Comparison of ENCODE assay signal across 35 cellular contexts in the genomic region with DNA sequence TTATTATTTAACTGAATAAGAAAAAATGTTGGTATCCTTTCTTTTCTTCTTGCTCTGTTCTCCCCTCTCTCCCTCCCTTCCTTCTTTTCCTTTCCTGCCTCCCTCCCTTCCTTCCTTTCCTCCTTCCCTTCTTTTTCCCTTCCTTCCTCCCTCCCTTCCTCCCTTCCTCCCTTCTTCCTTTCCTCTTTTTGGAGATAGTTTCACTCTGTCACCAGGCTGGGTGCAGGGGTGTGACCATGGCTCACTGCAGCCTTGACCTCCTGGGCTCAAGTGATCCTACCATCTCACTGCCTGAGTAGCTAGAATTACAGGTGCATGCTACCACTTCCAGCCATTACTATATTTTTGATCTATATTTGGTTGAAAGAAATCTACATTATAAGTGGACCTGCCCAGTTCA. TPM values are rescaled to one million over a fixed set of nuclear protein-coding genes. Genes with fewer than 3 reads are reported as not detected.
"Had no signal": no experiment of that assay in that cellular context is flagged by ENCODE, and none has a peak within 500 bp of the region (broad histone marks: within the 10 kb centered on the region; RNA-seq: fewer than 3 reads in every experiment).

No MANE protein-coding gene starts in this region.

- H3K9me3 Mint-ChIP-seq: neural crest cell had no signal

- H2AFZ ChIP-seq: parathyroid adenoma had no signal

- H3K4me3 ChIP-seq: ovary, psoas muscle, stomach, thoracic aorta, thyroid gland, tibial nerve, upper lobe of left lung, vagina had no signal

- H3K27ac Mint-ChIP-seq: natural killer cell treated with Interleukin-12 subunit alpha and Interleukin-12 subunit beta and Interleukin-15 and Interleukin-18, amount 100 ng/mL, for 72 hours; nephron progenitor cell; progenitor cell of endocrine pancreas; stimulated activated effector memory CD8-positive, alpha-beta T cell treated with anti-CD3 and anti-CD28 coated beads, Interleukin-12 subunit alpha, Interleukin-12 subunit beta, amount 100 ng/mL, for 72 hours; stimulated activated naive B cell treated with anti-CD40 and anti-IgM and Interleukin-4, amounts not matched to agents 10 μg/mL and 1 μg/mL and 100 μg/mL, for 72 hours; stimulated activated naive CD8-positive, alpha-beta T cell treated with anti-CD3 and anti-CD28 coated beads, Interleukin-15, Interleukin-2, amounts not matched to agents 100 ng/mL and 50 ng/mL, for 24 hours had no signal

- H3K27me3 Mint-ChIP-seq: stimulated activated naive CD8-positive, alpha-beta T cell treated with anti-CD3 and anti-CD28 coated beads, Interleukin-15, Interleukin-2, amounts not matched to agents 100 ng/mL and 50 ng/mL, for 24 hours had no signal

- H3K36me3 Mint-ChIP-seq: naive thymus-derived CD8-positive, alpha-beta T cell; stimulated activated effector memory CD8-positive, alpha-beta T cell treated with anti-CD3 and anti-CD28 coated beads, Interleukin-12 subunit alpha, Interleukin-12 subunit beta, amount 100 ng/mL, for 72 hours had no signal

- H3K27ac ChIP-seq: neutrophil, ovary, parathyroid adenoma, psoas muscle, stomach, thoracic aorta, thyroid gland, tibial nerve, vagina had no signal

- ATAC-seq: naive thymus-derived CD8-positive, alpha-beta T cell; natural killer cell treated with Interleukin-12 subunit alpha and Interleukin-12 subunit beta and Interleukin-15 and Interleukin-18, amount 100 ng/mL, for 72 hours; psoas muscle; right cardiac atrium; sciatic nerve; stimulated activated effector memory CD8-positive, alpha-beta T cell treated with anti-CD3 and anti-CD28 coated beads, Interleukin-12 subunit alpha, Interleukin-12 subunit beta, amount 100 ng/mL, for 72 hours; stimulated activated naive B cell treated with anti-CD40 and anti-IgM and Interleukin-4, amounts not matched to agents 10 μg/mL and 1 μg/mL and 100 μg/mL, for 72 hours had no signal

- H3K9ac ChIP-seq: parathyroid adenoma had no signal

- H3K27me3 ChIP-seq: ovary, stomach, thyroid gland, tibial nerve, upper lobe of left lung, vagina had no signal

- DNase-seq: naive thymus-derived CD8-positive, alpha-beta T cell; nephron progenitor cell; occipital lobe; ovary; posterior cingulate gyrus; psoas muscle; right cardiac atrium; small intestine; stimulated activated CD4-positive, alpha-beta T cell treated with anti-CD3 and anti-CD28 coated beads, Interleukin-15, amount 100 ng/mL, for 24 hours; stimulated activated CD4-positive, alpha-beta T cell treated with anti-CD3 and anti-CD28 coated beads, Interleukin-2, amount 100 ng/mL, for 24 hours; stimulated activated CD4-positive, alpha-beta T cell treated with anti-CD3 and anti-CD28 coated beads, Interleukin-2, amount 100 ng/mL, for 48 hours; stimulated activated CD4-positive, alpha-beta T cell treated with anti-CD3 and anti-CD28 coated beads, Interleukin-4, amount 100 ng/mL, for 24 hours; stimulated activated naive B cell treated with anti-CD40 and anti-IgM and Interleukin-4, amounts not matched to agents 10 μg/mL and 1 μg/mL and 100 μg/mL, for 72 hours; stimulated activated naive CD4-positive, alpha-beta T cell treated with Interleukin-2 at 50 U/mL for 16 hours; stomach; thyroid gland; trophoblast cell; upper lobe of left lung had no signal

- H3K79me2 ChIP-seq: parathyroid adenoma had no signal

- H3K9me3 ChIP-seq: neutrophil, ovary, psoas muscle, stomach, thoracic aorta, thyroid gland, tibial nerve, upper lobe of left lung, vagina had no signal

- H3K36me3 ChIP-seq: neutrophil, ovary, stomach, thoracic aorta, thyroid gland, tibial nerve, upper lobe of left lung, vagina had no signal

- FAIRE-seq: small intestine, urothelium cell line had no signal

- H3K4me3 Mint-ChIP-seq: naive thymus-derived CD8-positive, alpha-beta T cell; natural killer cell treated with Interleukin-12 subunit alpha and Interleukin-12 subunit beta and Interleukin-15 and Interleukin-18, amount 100 ng/mL, for 72 hours; nephron progenitor cell; neural crest cell; stimulated activated effector memory CD8-positive, alpha-beta T cell treated with anti-CD3 and anti-CD28 coated beads, Interleukin-12 subunit alpha, Interleukin-12 subunit beta, amount 100 ng/mL, for 72 hours; stimulated activated naive B cell treated with anti-CD40 and anti-IgM and Interleukin-4, amounts not matched to agents 10 μg/mL and 1 μg/mL and 100 μg/mL, for 72 hours; stimulated activated naive CD8-positive, alpha-beta T cell treated with anti-CD3 and anti-CD28 coated beads, Interleukin-15, Interleukin-2, amounts not matched to agents 100 ng/mL and 50 ng/mL, for 24 hours had no signal

RNA-seq across cellular contexts. Expression of a gene that starts 13.8 kb away (rescaled TPM):
- total RNA-seq: naive thymus-derived CD8-positive, alpha-beta T cell; natural killer cell treated with Interleukin-12 subunit alpha and Interleukin-12 subunit beta and Interleukin-15 and Interleukin-18, amount 100 ng/mL, for 72 hours; neural crest cell; osteoblast; ovary; progenitor cell of endocrine pancreas; renal cortical epithelial cell; right cardiac atrium; thoracic aorta; thyroid gland; tibial nerve; upper lobe of left lung; ureter; vagina had no signal
- polyA plus RNA-seq: naive thymus-derived CD8-positive, alpha-beta T cell; ovary; psoas muscle; right cardiac atrium; small intestine; stomach had no signal

RNA-seq across cellular contexts. Expression of a gene that starts 31.0 kb away (rescaled TPM):
- total RNA-seq: natural killer cell treated with Interleukin-12 subunit alpha and Interleukin-12 subunit beta and Interleukin-15 and Interleukin-18, amount 100 ng/mL, for 72 hours; neural crest cell; osteoblast; psoas muscle; right cardiac atrium; sciatic nerve; skeletal muscle tissue; stomach; subcutaneous adipose tissue; tibial nerve; ureter; vagina had no signal
